ENCODE assay signal across 8 cellular contexts in genomic region chr16:1474047-1474446, GRCh38. TPM values are rescaled to one million over a fixed set of nuclear protein-coding genes. Genes with fewer than 3 reads are reported as not detected.
A peak's percentile ranks its signal among the peaks of the same experiment; 100 is the strongest.
DNase-seq lines count a peak whose midpoint lies in the region; ATAC-seq, FAIRE-seq and TF ChIP-seq lines count a peak whose summit lies in the region.

No MANE protein-coding gene starts in this region.

- no peak overlapping the region for H2AFZ ChIP-seq in HCT116 (ENCODE audit: low read depth, low read length, poor library complexity, severe bottlenecking)
- peak overlapping the region; percentile 99 for H2AFZ ChIP-seq in hepatocyte

- H3K27ac ChIP-seq in HCT116 (ENCODE audit: low read depth, low read length), result peak overlapping the region; percentile 95; the same call in 1 of the 2 replicates
- H3K27ac ChIP-seq in hepatocyte, result peak overlapping the region; percentile 93
- H3K27ac ChIP-seq in small intestine (ENCODE audit: low read depth in 1 of 2, low read length in 1 of 2), result no peak overlapping the region

- H3K27me3 ChIP-seq in HCT116 (ENCODE audit: insufficient read depth, low read length) (no peaks in the 10 kb centered on the region), hepatocyte (no peaks in the 10 kb centered on the region), small intestine (ENCODE audit: control insufficient read depth in 2 of 2, insufficient read depth in 2 of 2, low read length in 2 of 2) (no peaks in the 10 kb centered on the region)

- BruUV-seq in HCT116 (replicated peaks; lab: Mats Ljungman, UMichigan), result TSS peak; percentile 65

- TF ChIP-seq CTCF in HCT116 (IDR thresholded peaks at IDR 0.05 in 2 of 3, conservative IDR thresholded peaks at IDR 0.05 in 1 of 3; ENCODE audit: borderline replicate concordance in 1 of 3, insufficient read depth in 1 of 3, low read depth in 2 of 3, low read length in 2 of 3), result no peak
- TF ChIP-seq CTCF in WI38 (IDR thresholded peaks at IDR 0.05; ENCODE audit: low read depth, low read length), result no peak
- no peak for TF ChIP-seq CTCF in hepatocyte (IDR thresholded peaks at IDR 0.05; ENCODE audit: poor library complexity)

- POLR2A ChIA-PET in HCT116 (lab: Charles Lee), result no interaction called here

- no peak for TF ChIP-seq POLR2A in HCT116 (IDR thresholded peaks at IDR 0.05; ENCODE audit: borderline replicate concordance, extremely low read depth, insufficient read depth, insufficient read length)

- H4K20me1 ChIP-seq in HCT116 (ENCODE audit: insufficient read depth), result no peaks in the 10 kb centered on the region
- H4K20me1 ChIP-seq in hepatocyte (ENCODE audit: insufficient read depth, poor library complexity, severe bottlenecking), result peaks cover 17% of the 10 kb centered on the region

- TF ChIP-seq RAD21 in HCT116 (IDR thresholded peaks at IDR 0.05; ENCODE audit: low read depth), result no peak

- no peaks in the 10 kb centered on the region for H3K36me3 ChIP-seq in HCT116 (ENCODE audit: control insufficient read depth in 1 of 2, insufficient read depth in 2 of 2, low read length in 2 of 2)
- no peaks in the 10 kb centered on the region for H3K36me3 ChIP-seq in hepatocyte (replicated peaks; ENCODE audit: insufficient read depth, low read depth)
- H3K36me3 ChIP-seq in small intestine (ENCODE audit: control insufficient read depth in 2 of 2, insufficient read depth in 2 of 2, low read length in 2 of 2), result no peaks in the 10 kb centered on the region

- RAD21 ChIA-PET in HCT116 (lab: Charles Lee; ENCODE audit: low non-redundant PET in 1 of 2, low total read pairs in 2 of 2, uncharacterized antibody in 2 of 2, unreplicated experiment in 2 of 2), result no interaction called here

- peak overlapping the region; percentile 80 for H3K9ac ChIP-seq in HCT116 (ENCODE audit: low read length)

- CTCF ChIA-PET in HCT116 (lab: Charles Lee), result no interaction called here

- no peak for DNase-seq in HCT116 (ENCODE audit: low read depth, low spot score)
- no peak for DNase-seq in hepatocyte (ENCODE audit: low spot score)
- DNase-seq in small intestine, result no peak
- DNase-seq in NK-92 treated with Interleukin-12 subunit alpha and Interleukin-12 subunit beta, amount 100 ng/mL, for 24 hours (lab: John Stamatoyannopoulos, UW), result no peak
- no peak for DNase-seq in stimulated activated CD4-positive, alpha-beta T cell treated with anti-CD3 and anti-CD28 coated beads, Interleukin-12 subunit alpha, Interleukin-12 subunit beta, amount 100 ng/mL, for 4 hours
- DNase-seq in dedifferentiated amniotic fluid mesenchymal stem cell (ENCODE audit: extremely low spot score), result no peak

- H3K9me3 ChIP-seq in HCT116 (ENCODE audit: control insufficient read depth in 1 of 2, insufficient read depth in 1 of 2, low read depth in 1 of 2, low read length in 2 of 2), result no peaks in the 10 kb centered on the region
- no peaks in the 10 kb centered on the region for H3K9me3 ChIP-seq in hepatocyte (ENCODE audit: low read depth)
- H3K9me3 ChIP-seq in small intestine (ENCODE audit: control insufficient read depth, low read depth), result no peaks in the 10 kb centered on the region

- H3K4me2 ChIP-seq in HCT116 (ENCODE audit: low read length) (peak overlapping the region; percentile 97), hepatocyte (peak overlapping the region; percentile 94)

- FAIRE-seq in small intestine (lab: Jason Lieb, UNC), result no peak

- H3K4me3 ChIP-seq in HCT116 (replicated peaks in 1 of 2; ENCODE audit: low read depth in 1 of 2, low read length in 2 of 2) (peak overlapping the region; percentile 76 to 78), WI38 (ENCODE audit: low read depth, low read length) (peak overlapping the region; percentile 71), hepatocyte (peak overlapping the region; percentile 88), small intestine (ENCODE audit: low read depth in 1 of 2, low read length in 2 of 2) (peak overlapping the region; percentile 93 to 98)

- WGBS in hepatocyte (ENCODE audit: low lambda C conversion rate, missing lambda C conversion rate), result 47% methylated on average over 15 of the region's 15 CpGs
- WGBS in small intestine, 3 donors, result 28 to 32% (median 31%) methylated on average over 15 of the region's 15 CpGs

- H3K9me2 ChIP-seq in HCT116 (ENCODE audit: insufficient read depth) (no peaks in the 10 kb centered on the region), hepatocyte (replicated peaks; ENCODE audit: insufficient read depth) (no peaks in the 10 kb centered on the region)

- intact Hi-C loops in HCT116 (cut with micrococcal nuclease), result no loop called here

- ATAC-seq in HCT116, result no peak
- no peak for ATAC-seq in HG03520 (IDR thresholded peaks at IDR 0.05; ENCODE audit: unreplicated experiment)

- H3K4me1 ChIP-seq in HCT116 (ENCODE audit: control insufficient read depth in 1 of 2, insufficient read depth in 2 of 2, low read length in 2 of 2) (peaks cover 17 to 36% of the 10 kb centered on the region in 2 experiments; a peak in 3 of 4 replicates), hepatocyte (ENCODE audit: insufficient read depth) (peaks cover 14% of the 10 kb centered on the region), small intestine (ENCODE audit: control insufficient read depth in 2 of 2, insufficient read depth in 1 of 2, low read depth in 1 of 2, low read length in 1 of 2) (no peaks in the 10 kb centered on the region)

- H3K79me2 ChIP-seq in HCT116 (ENCODE audit: insufficient read depth, low read length) (peaks cover 39% of the 10 kb centered on the region), hepatocyte (peaks cover 63% of the 10 kb centered on the region)

TF ChIP-seq in HCT116, 20 proteins besides CTCF, POLR2A, EP300 and RAD21 (continues in another document):
- no peak for TF ChIP-seq REST (IDR thresholded peaks at IDR 0.05; ENCODE audit: low read depth)
- no peak for TF ChIP-seq CEBPB (IDR thresholded peaks at IDR 0.05; ENCODE audit: low read depth)
- no peak for TF ChIP-seq SP1 (IDR thresholded peaks at IDR 0.05; ENCODE audit: low read depth)
- no peak for TF ChIP-seq EZH2phosphoT487 (IDR thresholded peaks at IDR 0.05; ENCODE audit: borderline replicate concordance)
- TF ChIP-seq SIN3A (IDR thresholded peaks at IDR 0.05; ENCODE audit: low read depth), result no peak
- no peak for TF ChIP-seq ZBTB33 (IDR thresholded peaks at IDR 0.05; ENCODE audit: extremely low read depth, insufficient replicate concordance, low read length)
- no peak for TF ChIP-seq EZH2 (IDR thresholded peaks at IDR 0.05)

RNA-seq across cellular contexts. Expression of gene CLCN7, which starts 0.8 kb away (rescaled TPM):
- 64.0 TPM for total RNA-seq in HCT116 (2021; ENCODE audit: unreplicated experiment)
- 34.9 and 46.7 TPM in 2 replicates for polyA plus RNA-seq in HCT116 (2012)
- 47.4 and 56.3 TPM in 2 replicates for total RNA-seq in hepatocyte
- polyA plus RNA-seq in hepatocyte, result 107 and 127 TPM in 2 replicates
- 10 to 100 TPM; 28.4 to 48.5 (median 37.1) TPM for polyA plus RNA-seq in small intestine

RNA-seq across cellular contexts. Expression of gene PTX4, which starts 14.7 kb away (rescaled TPM):
- not detected for total RNA-seq in HCT116 (2021; ENCODE audit: unreplicated experiment)
- not detected in 2 replicates for polyA plus RNA-seq in HCT116 (2012)
- not detected in 2 replicates for total RNA-seq in hepatocyte
- polyA plus RNA-seq in hepatocyte, result not detected in 2 replicates
- polyA plus RNA-seq in small intestine, result under 1 TPM in 1 of 3 donors, not detected in 2; 0.07 TPM

RNA-seq across cellular contexts. Expression of gene TELO2, which starts 19.1 kb away (rescaled TPM):
- total RNA-seq in HCT116 (2021; ENCODE audit: unreplicated experiment) (74.3 TPM), hepatocyte (12.0 and 22.8 TPM in 2 replicates)
- 31.5 and 34.6 TPM in 2 replicates for polyA plus RNA-seq in HCT116 (2012)
- polyA plus RNA-seq in hepatocyte (50.9 and 60.3 TPM in 2 replicates), small intestine (10 to 100 TPM; 41.3 to 50.3 (median 41.4) TPM)

RNA-seq across cellular contexts. Expression of gene CCDC154, which starts 29.7 kb away (rescaled TPM):
- total RNA-seq in HCT116 (2021; ENCODE audit: unreplicated experiment), result 1.7 TPM
- 0.31 and 0.34 TPM in 2 replicates for polyA plus RNA-seq in HCT116 (2012)
- total RNA-seq in hepatocyte, result 0.33 and 0.64 TPM in 2 replicates
- polyA plus RNA-seq in hepatocyte, result 1.6 and 4.6 TPM in 2 replicates
- polyA plus RNA-seq in small intestine, result 1 to 10 TPM in 1 of 3 donors, under 1 TPM in 1, not detected in 1; 0.76 to 1.4 TPM

RNA-seq across cellular contexts. Expression of gene PERCC1, which starts 43.2 kb away (rescaled TPM):
- not detected for total RNA-seq in HCT116 (2021; ENCODE audit: unreplicated experiment)
- not detected in 2 replicates for polyA plus RNA-seq in HCT116 (2012)
- 2.0 and 2.5 TPM in 2 replicates for total RNA-seq in hepatocyte
- polyA plus RNA-seq in hepatocyte, result not detected in 2 replicates
- polyA plus RNA-seq in small intestine, result under 1 TPM in 1 of 3 donors, not detected in 2; 0.58 TPM

Comparison
In these comparisons a context has a peak if more than half of its experiments do, and no peak if none do; other contexts are left out.
1. H3K27ac ChIP-seq: peak in HCT116 (single experiment) and hepatocyte (single experiment); none in small intestine (0 of 2).
2. Peak in every context shown above with its lines, with median percentiles within 50 percentile points of each other: H3K4me3 ChIP-seq.